8 cellular contexts compared by ENCODE assay signal in genomic region chr17:69609495-69610315, GRCh38.
DNase-seq lines count a peak whose midpoint lies in the region; ATAC-seq, FAIRE-seq and TF ChIP-seq lines count a peak whose summit lies in the region.

No MANE protein-coding gene starts in this region.

- peak; percentile 48 for TF ChIP-seq CTCF in HepG2 (CRISPR knock-in tag; IDR thresholded peaks at IDR 0.05)

- intact Hi-C loops in HepG2 (cut with micrococcal nuclease; ENCODE audit: unreplicated experiment): no loop called here

- 0 out of 2 replicates have a peak, but pooled peaks cover 5% of the 10 kb centered on the region for H3K9me3 ChIP-seq in HepG2 (ENCODE audit: low read length)

- DNase-seq in Caki2 (ENCODE audit: low read depth) (peak; percentile 41), Kasumi-1 (lab: John Stamatoyannopoulos, UW) (peak; percentile 44 to 70), astrocyte of the hippocampus (ENCODE audit: low read depth, low spot score) (peak; percentile 77), HepG2 (ENCODE audit: low spot score) (peak; percentile 7), DMS153 treated with DMSO at 0.1 percent for 48 hours (lab: John Stamatoyannopoulos, UW; ENCODE audit: unreplicated experiment) (no peak), NCI-H2029 treated with DMSO at 0.1 percent for 48 hours (lab: John Stamatoyannopoulos, UW) (no peak)

- peaks cover 10% of the 10 kb centered on the region for H3K4me1 ChIP-seq in HepG2 (ENCODE audit: insufficient read depth, low read length)

- POLR2A ChIA-PET in HepG2 (lab: Yijun Ruan, JAX): no interaction called here

- no peak for TF ChIP-seq EP300 in HepG2 (IDR thresholded peaks at IDR 0.05; ENCODE audit: low read depth in 2 of 2, low read length in 2 of 2)
- no peak for TF ChIP-seq EP300 in HepG2 (CRISPR knock-in tag; IDR thresholded peaks at IDR 0.05; ENCODE audit: borderline replicate concordance)

- in situ Hi-C loops in Caki2 (cut with HindIII; ENCODE audit: low pct_unique_long_range_greater_than_20kb, low sequenced_read_pairs) (no loop called here), HepG2 (cut with HindIII; ENCODE audit: extremely low pct_ligation_motif_present, low pct_unique_long_range_greater_than_20kb) (no loop called here)

- no peak for TF ChIP-seq POLR2A in HepG2 (IDR thresholded peaks at IDR 0.05; ENCODE audit: insufficient read depth in 1 of 2, low read depth in 2 of 2, low read length in 2 of 2)

- BruUV-seq in HepG2 (replicated peaks; lab: Mats Ljungman, UMichigan): no TSS peak

- no peak overlapping the region for H3K4me3 ChIP-seq in HepG2 (replicated peaks in 1 of 3; ENCODE audit: insufficient read depth in 1 of 3, low read depth in 2 of 3, low read length in 3 of 3)

- ATAC-seq in HepG2 (peak; percentile 60; the same call in 2 of the 3 replicates), HG03135 (IDR thresholded peaks at IDR 0.05; ENCODE audit: unreplicated experiment) (no peak), GM21423 (IDR thresholded peaks at IDR 0.05; ENCODE audit: unreplicated experiment) (no peak)

- no peak overlapping the region for H3K4me2 ChIP-seq in HepG2 (ENCODE audit: low read depth, low read length)

- no peak overlapping the region for H3K27ac ChIP-seq in HepG2 (ENCODE audit: extremely low read length, insufficient read depth, low read length)

- CTCF ChIA-PET in HepG2 (lab: Yijun Ruan, JAX; ENCODE audit: low intra/inter-chr PET ratio, low total read pairs): no interaction called here

- no peaks in the 10 kb centered on the region for H3K27me3 ChIP-seq in HepG2 (ENCODE audit: control insufficient read depth in 1 of 2, insufficient read depth in 2 of 2, low read length in 2 of 2)

- H3K79me2 ChIP-seq in HepG2 (ENCODE audit: insufficient read depth, low read length): no peaks in the 10 kb centered on the region

- H4K20me1 ChIP-seq in HepG2 (ENCODE audit: insufficient read depth, low read length): no peaks in the 10 kb centered on the region

- no peak for TF ChIP-seq RAD21 in HepG2 (CRISPR knock-in tag; IDR thresholded peaks at IDR 0.05)

- H3K36me3 ChIP-seq in HepG2 (replicated peaks in 1 of 2; ENCODE audit: control insufficient read depth in 1 of 2, insufficient read depth in 2 of 2, low read length in 2 of 2): no peaks in the 10 kb centered on the region

- WGBS in HepG2 (ENCODE audit: low lambda C conversion rate): 73% methylated on average over 6 of the region's 6 CpGs

- FAIRE-seq in HepG2 (lab: Jason Lieb, UNC): no peak

- H2AFZ ChIP-seq in HepG2 (ENCODE audit: low read length): no peak overlapping the region

- H3K9ac ChIP-seq in HepG2 (ENCODE audit: insufficient read depth, low read depth, low read length): no peak overlapping the region

TF ChIP-seq in HepG2, 621 proteins besides CTCF, POLR2A, EP300 and RAD21:
- peak; percentile 20; the same call in 1 of the 2 replicates for TF ChIP-seq GABPB1 (CRISPR knock-in tag; IDR thresholded peaks at IDR 0.05)
- no peak for TF ChIP-seq SETDB1 (CRISPR knock-in tag; IDR thresholded peaks at IDR 0.05; ENCODE audit: borderline replicate concordance)
- peak; percentile 35 for TF ChIP-seq STAG1 (CRISPR knock-in tag; IDR thresholded peaks at IDR 0.05)
- TF ChIP-seq ISL2 (CRISPR knock-in tag; IDR thresholded peaks at IDR 0.05): no peak
- no peak for TF ChIP-seq RNF2 (conservative IDR thresholded peaks at IDR 0.05; ENCODE audit: low read depth)
- TF ChIP-seq RAD51 (IDR thresholded peaks at IDR 0.05; ENCODE audit: borderline replicate concordance): no peak

Comparison
In these comparisons a context has a peak if more than half of its experiments do, and no peak if none do; other contexts are left out.
1. DNase-seq: peak in Caki2 (single experiment), Kasumi-1 (2 of 2), astrocyte of the hippocampus (single experiment) and HepG2 (single experiment); none in DMS153 treated with DMSO at 0.1 percent for 48 hours (single experiment) and NCI-H2029 treated with DMSO at 0.1 percent for 48 hours (single experiment).